1 cellular context compared by ENCODE assay signal in the genomic region with DNA sequence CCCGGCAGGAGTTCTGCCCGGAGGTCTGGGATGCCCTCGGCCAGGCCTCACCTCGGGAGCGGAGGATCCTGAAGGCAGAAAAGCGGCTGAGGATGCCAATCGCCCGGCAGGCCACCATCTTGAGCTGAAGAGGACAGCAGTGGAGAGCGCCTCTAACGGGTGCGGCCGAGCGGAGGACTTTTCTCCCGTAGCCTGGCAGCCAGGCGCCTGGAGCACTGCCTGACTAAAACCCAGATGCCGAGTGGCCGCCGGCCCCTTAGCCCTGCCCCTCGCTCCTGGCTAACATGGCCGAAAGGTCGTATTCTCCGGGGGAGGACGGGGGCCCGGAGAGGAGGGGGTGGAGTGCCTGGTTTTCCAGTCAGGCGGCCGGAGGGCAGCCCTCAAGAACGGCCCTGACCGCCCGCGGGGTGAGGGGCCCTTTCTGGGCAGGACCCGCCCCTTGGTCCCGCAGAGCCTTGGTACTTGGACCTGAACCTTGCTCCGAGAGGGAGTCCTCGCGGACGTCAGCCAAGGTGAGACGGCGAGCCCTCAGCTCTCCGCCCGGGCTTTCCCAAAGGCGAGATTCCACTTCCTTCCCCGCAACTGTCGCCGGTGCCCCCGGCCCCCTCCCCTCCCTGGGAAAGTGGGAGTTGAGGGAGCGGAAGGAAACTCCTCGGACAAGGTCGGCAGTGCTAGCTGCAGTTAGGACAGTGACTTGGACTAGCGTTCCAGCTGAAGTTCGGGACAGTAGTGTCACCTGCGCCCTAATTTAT.
A peak's percentile ranks its signal among the peaks of the same experiment; 100 is the strongest.
TF ChIP-seq lines count a peak whose summit lies in the region.

A gene (minus strand): TSS at position 154 of the 752 bp plus-strand sequence. CDS start 36 bp downstream, at position 118.
A gene (plus strand): TSS at position 461 of the 752 bp plus-strand sequence. CDS start 9,316 bp downstream, outside the sequence.

TF ChIP-seq in K562, 482 proteins besides CTCF, POLR2A, EP300 and RAD21 (continued from another document and continues in another):
- TF ChIP-seq, protein P1, sequence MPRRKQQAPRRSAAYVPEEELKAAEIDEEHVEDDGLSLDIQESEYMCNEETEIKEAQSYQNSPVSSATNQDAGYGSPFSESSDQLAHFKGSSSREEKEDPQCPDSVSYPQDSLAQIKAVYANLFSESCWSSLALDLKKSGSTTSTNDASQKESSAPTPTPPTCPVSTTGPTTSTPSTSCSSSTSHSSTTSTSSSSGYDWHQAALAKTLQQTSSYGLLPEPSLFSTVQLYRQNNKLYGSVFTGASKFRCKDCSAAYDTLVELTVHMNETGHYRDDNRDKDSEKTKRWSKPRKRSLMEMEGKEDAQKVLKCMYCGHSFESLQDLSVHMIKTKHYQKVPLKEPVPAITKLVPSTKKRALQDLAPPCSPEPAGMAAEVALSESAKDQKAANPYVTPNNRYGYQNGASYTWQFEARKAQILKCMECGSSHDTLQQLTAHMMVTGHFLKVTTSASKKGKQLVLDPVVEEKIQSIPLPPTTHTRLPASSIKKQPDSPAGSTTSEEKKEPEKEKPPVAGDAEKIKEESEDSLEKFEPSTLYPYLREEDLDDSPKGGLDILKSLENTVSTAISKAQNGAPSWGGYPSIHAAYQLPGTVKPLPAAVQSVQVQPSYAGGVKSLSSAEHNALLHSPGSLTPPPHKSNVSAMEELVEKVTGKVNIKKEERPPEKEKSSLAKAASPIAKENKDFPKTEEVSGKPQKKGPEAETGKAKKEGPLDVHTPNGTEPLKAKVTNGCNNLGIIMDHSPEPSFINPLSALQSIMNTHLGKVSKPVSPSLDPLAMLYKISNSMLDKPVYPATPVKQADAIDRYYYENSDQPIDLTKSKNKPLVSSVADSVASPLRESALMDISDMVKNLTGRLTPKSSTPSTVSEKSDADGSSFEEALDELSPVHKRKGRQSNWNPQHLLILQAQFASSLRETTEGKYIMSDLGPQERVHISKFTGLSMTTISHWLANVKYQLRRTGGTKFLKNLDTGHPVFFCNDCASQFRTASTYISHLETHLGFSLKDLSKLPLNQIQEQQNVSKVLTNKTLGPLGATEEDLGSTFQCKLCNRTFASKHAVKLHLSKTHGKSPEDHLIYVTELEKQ (CRISPR knock-in tag; IDR thresholded peaks at IDR 0.05) = no peak
- TF ChIP-seq SAP30 (IDR thresholded peaks at IDR 0.05; ENCODE audit: borderline replicate concordance, insufficient read depth, low read depth, low read length, poor library complexity, severe bottlenecking) (peak; percentile 76), STAT5B (CRISPR knock-in tag; IDR thresholded peaks at IDR 0.05) (no peak), CCNT2 (IDR thresholded peaks at IDR 0.05; ENCODE audit: borderline replicate concordance, extremely low read depth, insufficient read length, low read depth, low read length) (peak; percentile 57), GTF2E2 (tag; IDR thresholded peaks at IDR 0.05) (0 out of 2 replicates have a peak, but pooled peaks have one; percentile 22), ZNF57 (CRISPR knock-in tag; IDR thresholded peaks at IDR 0.05) (no peak), CREBBP (IDR thresholded peaks at IDR 0.05; ENCODE audit: low read depth, low read length) (no peak), ZBTB17 (CRISPR knock-in tag; IDR thresholded peaks at IDR 0.05) (0 out of 2 replicates have a peak, but pooled peaks have one; percentile 66), ZNF76 (CRISPR knock-in tag; IDR thresholded peaks at IDR 0.05; ENCODE audit: borderline replicate concordance) (peak; percentile 37; the same call in 1 of the 2 replicates), CSDE1 (IDR thresholded peaks at IDR 0.05) (no peak), ZNF41 (CRISPR knock-in tag; conservative IDR thresholded peaks at IDR 0.05) (no peak), RFX1 (IDR thresholded peaks at IDR 0.05) (peak; percentile 36; the same call in 1 of the 2 replicates), MTA3 (IDR thresholded peaks at IDR 0.05; ENCODE audit: borderline replicate concordance) (peak; percentile 68; the same call in 1 of the 2 replicates), ZNF175 (CRISPR knock-in tag; IDR thresholded peaks at IDR 0.05; ENCODE audit: low read depth) (peak; percentile 61; the same call in 1 of the 2 replicates), NFE2 (IDR thresholded peaks at IDR 0.05; ENCODE audit: low read depth) (peak; percentile 97), GATA2 (CRISPR knock-in tag; IDR thresholded peaks at IDR 0.05) (no peak), ZNF589 (CRISPR knock-in tag; IDR thresholded peaks at IDR 0.05; ENCODE audit: low read depth) (no peak), ETV6 (IDR thresholded peaks at IDR 0.05; ENCODE audit: borderline replicate concordance in 1 of 2, low read depth in 2 of 2, low read length in 1 of 2) (no peak; a peak in 1 of 4 replicates), ETV6 (CRISPR knock-in tag; IDR thresholded peaks at IDR 0.05; ENCODE audit: borderline replicate concordance) (0 out of 2 replicates have a peak, but pooled peaks have one; percentile 19), KAT2B (IDR thresholded peaks at IDR 0.05; ENCODE audit: low read depth, low read length) (no peak), HMGN3 (IDR thresholded peaks at IDR 0.05; ENCODE audit: borderline replicate concordance, extremely low read depth, insufficient read length, low read depth, low read length) (peak; percentile 62), ETV5 (CRISPR knock-in tag; IDR thresholded peaks at IDR 0.05; ENCODE audit: low read depth) (peak; percentile 64), ZEB2 (IDR thresholded peaks at IDR 0.05) (no peak), ZNF263 (CRISPR knock-in tag; IDR thresholded peaks at IDR 0.05; ENCODE audit: borderline replicate concordance) (peak; percentile 68)
- TF ChIP-seq, protein P2, sequence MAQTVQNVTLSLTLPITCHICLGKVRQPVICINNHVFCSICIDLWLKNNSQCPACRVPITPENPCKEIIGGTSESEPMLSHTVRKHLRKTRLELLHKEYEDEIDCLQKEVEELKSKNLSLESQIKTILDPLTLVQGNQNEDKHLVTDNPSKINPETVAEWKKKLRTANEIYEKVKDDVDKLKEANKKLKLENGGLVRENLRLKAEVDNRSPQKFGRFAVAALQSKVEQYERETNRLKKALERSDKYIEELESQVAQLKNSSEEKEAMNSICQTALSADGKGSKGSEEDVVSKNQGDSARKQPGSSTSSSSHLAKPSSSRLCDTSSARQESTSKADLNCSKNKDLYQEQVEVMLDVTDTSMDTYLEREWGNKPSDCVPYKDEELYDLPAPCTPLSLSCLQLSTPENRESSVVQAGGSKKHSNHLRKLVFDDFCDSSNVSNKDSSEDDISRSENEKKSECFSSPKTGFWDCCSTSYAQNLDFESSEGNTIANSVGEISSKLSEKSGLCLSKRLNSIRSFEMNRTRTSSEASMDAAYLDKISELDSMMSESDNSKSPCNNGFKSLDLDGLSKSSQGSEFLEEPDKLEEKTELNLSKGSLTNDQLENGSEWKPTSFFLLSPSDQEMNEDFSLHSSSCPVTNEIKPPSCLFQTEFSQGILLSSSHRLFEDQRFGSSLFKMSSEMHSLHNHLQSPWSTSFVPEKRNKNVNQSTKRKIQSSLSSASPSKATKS (CRISPR knock-in tag; IDR thresholded peaks at IDR 0.05) = no peak
- TF ChIP-seq, protein P3, sequence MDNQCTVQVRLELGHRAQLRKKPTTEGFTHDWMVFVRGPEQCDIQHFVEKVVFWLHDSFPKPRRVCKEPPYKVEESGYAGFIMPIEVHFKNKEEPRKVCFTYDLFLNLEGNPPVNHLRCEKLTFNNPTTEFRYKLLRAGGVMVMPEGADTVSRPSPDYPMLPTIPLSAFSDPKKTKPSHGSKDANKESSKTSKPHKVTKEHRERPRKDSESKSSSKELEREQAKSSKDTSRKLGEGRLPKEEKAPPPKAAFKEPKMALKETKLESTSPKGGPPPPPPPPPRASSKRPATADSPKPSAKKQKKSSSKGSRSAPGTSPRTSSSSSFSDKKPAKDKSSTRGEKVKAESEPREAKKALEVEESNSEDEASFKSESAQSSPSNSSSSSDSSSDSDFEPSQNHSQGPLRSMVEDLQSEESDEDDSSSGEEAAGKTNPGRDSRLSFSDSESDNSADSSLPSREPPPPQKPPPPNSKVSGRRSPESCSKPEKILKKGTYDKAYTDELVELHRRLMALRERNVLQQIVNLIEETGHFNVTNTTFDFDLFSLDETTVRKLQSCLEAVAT (IDR thresholded peaks at IDR 0.05) = no peak; a peak in 1 of 4 replicates
- TF ChIP-seq, protein P4, sequence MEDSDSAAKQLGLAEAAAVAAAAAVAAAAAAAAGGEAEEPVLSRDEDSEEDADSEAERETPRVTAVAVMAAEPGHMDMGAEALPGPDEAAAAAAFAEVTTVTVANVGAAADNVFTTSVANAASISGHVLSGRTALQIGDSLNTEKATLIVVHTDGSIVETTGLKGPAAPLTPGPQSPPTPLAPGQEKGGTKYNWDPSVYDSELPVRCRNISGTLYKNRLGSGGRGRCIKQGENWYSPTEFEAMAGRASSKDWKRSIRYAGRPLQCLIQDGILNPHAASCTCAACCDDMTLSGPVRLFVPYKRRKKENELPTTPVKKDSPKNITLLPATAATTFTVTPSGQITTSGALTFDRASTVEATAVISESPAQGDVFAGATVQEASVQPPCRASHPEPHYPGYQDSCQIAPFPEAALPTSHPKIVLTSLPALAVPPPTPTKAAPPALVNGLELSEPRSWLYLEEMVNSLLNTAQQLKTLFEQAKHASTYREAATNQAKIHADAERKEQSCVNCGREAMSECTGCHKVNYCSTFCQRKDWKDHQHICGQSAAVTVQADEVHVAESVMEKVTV (CRISPR knock-in tag; IDR thresholded peaks at IDR 0.05) = no peak
- TF ChIP-seq, protein P5, sequence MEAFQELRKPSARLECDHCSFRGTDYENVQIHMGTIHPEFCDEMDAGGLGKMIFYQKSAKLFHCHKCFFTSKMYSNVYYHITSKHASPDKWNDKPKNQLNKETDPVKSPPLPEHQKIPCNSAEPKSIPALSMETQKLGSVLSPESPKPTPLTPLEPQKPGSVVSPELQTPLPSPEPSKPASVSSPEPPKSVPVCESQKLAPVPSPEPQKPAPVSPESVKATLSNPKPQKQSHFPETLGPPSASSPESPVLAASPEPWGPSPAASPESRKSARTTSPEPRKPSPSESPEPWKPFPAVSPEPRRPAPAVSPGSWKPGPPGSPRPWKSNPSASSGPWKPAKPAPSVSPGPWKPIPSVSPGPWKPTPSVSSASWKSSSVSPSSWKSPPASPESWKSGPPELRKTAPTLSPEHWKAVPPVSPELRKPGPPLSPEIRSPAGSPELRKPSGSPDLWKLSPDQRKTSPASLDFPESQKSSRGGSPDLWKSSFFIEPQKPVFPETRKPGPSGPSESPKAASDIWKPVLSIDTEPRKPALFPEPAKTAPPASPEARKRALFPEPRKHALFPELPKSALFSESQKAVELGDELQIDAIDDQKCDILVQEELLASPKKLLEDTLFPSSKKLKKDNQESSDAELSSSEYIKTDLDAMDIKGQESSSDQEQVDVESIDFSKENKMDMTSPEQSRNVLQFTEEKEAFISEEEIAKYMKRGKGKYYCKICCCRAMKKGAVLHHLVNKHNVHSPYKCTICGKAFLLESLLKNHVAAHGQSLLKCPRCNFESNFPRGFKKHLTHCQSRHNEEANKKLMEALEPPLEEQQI (IDR thresholded peaks at IDR 0.05) = peak; percentile 16; the same call in 1 of the 2 replicates
- TF ChIP-seq, protein P6, sequence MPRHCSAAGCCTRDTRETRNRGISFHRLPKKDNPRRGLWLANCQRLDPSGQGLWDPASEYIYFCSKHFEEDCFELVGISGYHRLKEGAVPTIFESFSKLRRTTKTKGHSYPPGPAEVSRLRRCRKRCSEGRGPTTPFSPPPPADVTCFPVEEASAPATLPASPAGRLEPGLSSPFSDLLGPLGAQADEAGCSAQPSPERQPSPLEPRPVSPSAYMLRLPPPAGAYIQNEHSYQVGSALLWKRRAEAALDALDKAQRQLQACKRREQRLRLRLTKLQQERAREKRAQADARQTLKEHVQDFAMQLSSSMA (CRISPR knock-in tag; IDR thresholded peaks at IDR 0.05) = peak; percentile 71; the same call in 1 of the 2 replicates
- TF ChIP-seq, protein P7, sequence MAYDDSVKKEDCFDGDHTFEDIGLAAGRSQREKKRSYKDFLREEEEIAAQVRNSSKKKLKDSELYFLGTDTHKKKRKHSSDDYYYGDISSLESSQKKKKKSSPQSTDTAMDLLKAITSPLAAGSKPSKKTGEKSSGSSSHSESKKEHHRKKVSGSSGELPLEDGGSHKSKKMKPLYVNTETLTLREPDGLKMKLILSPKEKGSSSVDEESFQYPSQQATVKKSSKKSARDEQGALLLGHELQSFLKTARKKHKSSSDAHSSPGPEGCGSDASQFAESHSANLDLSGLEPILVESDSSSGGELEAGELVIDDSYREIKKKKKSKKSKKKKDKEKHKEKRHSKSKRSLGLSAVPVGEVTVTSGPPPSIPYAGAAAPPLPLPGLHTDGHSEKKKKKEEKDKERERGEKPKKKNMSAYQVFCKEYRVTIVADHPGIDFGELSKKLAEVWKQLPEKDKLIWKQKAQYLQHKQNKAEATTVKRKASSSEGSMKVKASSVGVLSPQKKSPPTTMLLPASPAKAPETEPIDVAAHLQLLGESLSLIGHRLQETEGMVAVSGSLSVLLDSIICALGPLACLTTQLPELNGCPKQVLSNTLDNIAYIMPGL (CRISPR knock-in tag; IDR thresholded peaks at IDR 0.05) = 0 out of 2 replicates have a peak, but pooled peaks have one; percentile 56
- TF ChIP-seq, protein P8, sequence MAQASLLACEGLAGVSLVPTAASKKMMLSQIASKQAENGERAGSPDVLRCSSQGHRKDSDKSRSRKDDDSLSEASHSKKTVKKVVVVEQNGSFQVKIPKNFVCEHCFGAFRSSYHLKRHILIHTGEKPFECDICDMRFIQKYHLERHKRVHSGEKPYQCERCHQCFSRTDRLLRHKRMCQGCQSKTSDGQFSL (CRISPR knock-in tag; IDR thresholded peaks at IDR 0.05) = no peak; the same call in 1 of the 2 replicates
- TF ChIP-seq, protein P8 (tag; IDR thresholded peaks at IDR 0.05) = no peak
- TF ChIP-seq, protein P9, sequence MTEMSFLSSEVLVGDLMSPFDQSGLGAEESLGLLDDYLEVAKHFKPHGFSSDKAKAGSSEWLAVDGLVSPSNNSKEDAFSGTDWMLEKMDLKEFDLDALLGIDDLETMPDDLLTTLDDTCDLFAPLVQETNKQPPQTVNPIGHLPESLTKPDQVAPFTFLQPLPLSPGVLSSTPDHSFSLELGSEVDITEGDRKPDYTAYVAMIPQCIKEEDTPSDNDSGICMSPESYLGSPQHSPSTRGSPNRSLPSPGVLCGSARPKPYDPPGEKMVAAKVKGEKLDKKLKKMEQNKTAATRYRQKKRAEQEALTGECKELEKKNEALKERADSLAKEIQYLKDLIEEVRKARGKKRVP (CRISPR knock-in tag; IDR thresholded peaks at IDR 0.05) = no peak
- TF ChIP-seq, protein P10, sequence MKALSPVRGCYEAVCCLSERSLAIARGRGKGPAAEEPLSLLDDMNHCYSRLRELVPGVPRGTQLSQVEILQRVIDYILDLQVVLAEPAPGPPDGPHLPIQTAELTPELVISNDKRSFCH (CRISPR knock-in tag; IDR thresholded peaks at IDR 0.05) = no peak
- TF ChIP-seq, protein P10 (tag; IDR thresholded peaks at IDR 0.05) = 0 out of 2 replicates have a peak, but pooled peaks have one; percentile 40
- TF ChIP-seq, protein P11, sequence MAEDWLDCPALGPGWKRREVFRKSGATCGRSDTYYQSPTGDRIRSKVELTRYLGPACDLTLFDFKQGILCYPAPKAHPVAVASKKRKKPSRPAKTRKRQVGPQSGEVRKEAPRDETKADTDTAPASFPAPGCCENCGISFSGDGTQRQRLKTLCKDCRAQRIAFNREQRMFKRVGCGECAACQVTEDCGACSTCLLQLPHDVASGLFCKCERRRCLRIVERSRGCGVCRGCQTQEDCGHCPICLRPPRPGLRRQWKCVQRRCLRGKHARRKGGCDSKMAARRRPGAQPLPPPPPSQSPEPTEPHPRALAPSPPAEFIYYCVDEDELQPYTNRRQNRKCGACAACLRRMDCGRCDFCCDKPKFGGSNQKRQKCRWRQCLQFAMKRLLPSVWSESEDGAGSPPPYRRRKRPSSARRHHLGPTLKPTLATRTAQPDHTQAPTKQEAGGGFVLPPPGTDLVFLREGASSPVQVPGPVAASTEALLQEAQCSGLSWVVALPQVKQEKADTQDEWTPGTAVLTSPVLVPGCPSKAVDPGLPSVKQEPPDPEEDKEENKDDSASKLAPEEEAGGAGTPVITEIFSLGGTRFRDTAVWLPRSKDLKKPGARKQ (CRISPR knock-in tag; IDR thresholded peaks at IDR 0.05) = no peak
